Comparison of ENCODE assay signal across 19 cellular contexts in the genomic region with DNA sequence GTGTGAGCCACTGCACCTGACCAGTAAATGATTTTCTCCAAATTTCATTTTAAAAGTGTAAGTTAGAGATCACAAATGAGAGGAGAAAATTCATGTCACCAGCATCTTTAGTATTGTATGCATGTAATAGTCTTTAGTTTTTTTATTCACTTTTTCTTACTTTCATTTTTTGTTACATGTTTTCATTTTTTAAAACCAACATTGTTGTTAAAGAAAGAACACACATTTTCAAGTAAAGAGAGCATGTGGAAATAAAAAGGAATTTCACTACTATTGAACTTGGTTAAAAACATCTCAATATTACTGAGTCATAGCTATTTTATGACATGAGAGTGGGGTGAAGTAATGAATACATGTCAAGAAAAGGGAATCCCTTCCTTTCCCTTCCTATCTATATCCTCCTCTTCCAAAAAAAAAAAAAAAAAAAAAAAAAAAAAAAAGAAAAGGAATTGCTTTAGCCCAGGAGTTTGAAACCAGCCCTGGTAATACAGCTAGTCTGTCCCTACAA.
"Had no signal": no experiment of that assay in that cellular context is flagged by ENCODE, and none has a peak within 500 bp of the region (broad histone marks: within the 10 kb centered on the region; RNA-seq: fewer than 3 reads in every experiment).

No MANE protein-coding gene starts in this region.

- H3K36me3 ChIP-seq: breast epithelium, sigmoid colon, suprapubic skin, upper lobe of right lung had no signal

- H3K4me3 ChIP-seq: breast epithelium, psoas muscle, sigmoid colon, suprapubic skin, upper lobe of right lung had no signal

- H3K27ac Mint-ChIP-seq: activated CD4-positive, alpha-beta memory T cell treated with anti-CD3 and anti-CD28 coated beads for 36 hours; nephron progenitor cell had no signal

- H3K9me3 Mint-ChIP-seq: activated CD4-positive, alpha-beta memory T cell treated with anti-CD3 and anti-CD28 coated beads for 36 hours; activated naive CD4-positive, alpha-beta T cell treated with anti-CD3 and anti-CD28 coated beads, Interleukin-2, amount 50 U/mL, for 72 hours; activated T-cell treated with anti-CD3 and anti-CD28 coated beads, Interleukin-2, amount 50 U/mL, for 4 hours; nephron progenitor cell had no signal

- H3K27ac ChIP-seq: breast epithelium, psoas muscle, sigmoid colon, suprapubic skin, upper lobe of right lung, VCaP had no signal

- DNase-seq: activated CD4-positive, alpha-beta memory T cell treated with anti-CD3 and anti-CD28 coated beads for 36 hours; activated effector memory CD4-positive, alpha-beta T cell treated with anti-CD3 and anti-CD28 coated beads, Interleukin-2, amount 50 U/mL, for 16 hours; activated T-cell treated with anti-CD3 and anti-CD28 coated beads, Interleukin-2, amount 50 U/mL, for 4 hours; anterior cingulate cortex; glutamatergic neuron; mammary epithelial cell; nephron progenitor cell; psoas muscle; sigmoid colon; stimulated activated CD4-positive, alpha-beta T cell treated with anti-CD3 and anti-CD28 coated beads, Interleukin-12 subunit alpha, Interleukin-12 subunit beta, amount 100 ng/mL, for 4 hours; stimulated activated CD4-positive, alpha-beta T cell treated with anti-CD3 and anti-CD28 coated beads, Interleukin-2, amount 100 ng/mL, for 48 hours; stimulated activated naive CD4-positive, alpha-beta T cell treated with Interleukin-2 at 50 U/mL for 16 hours; SW 1271; T1000; upper lobe of right lung had no signal

- H3K27me3 ChIP-seq: sigmoid colon, suprapubic skin, upper lobe of right lung had no signal

- H3K4me1 ChIP-seq: breast epithelium, psoas muscle, suprapubic skin, upper lobe of right lung had no signal

- H3K4me3 Mint-ChIP-seq: activated CD4-positive, alpha-beta memory T cell treated with anti-CD3 and anti-CD28 coated beads for 36 hours; activated T-cell treated with anti-CD3 and anti-CD28 coated beads, Interleukin-2, amount 50 U/mL, for 4 hours; nephron progenitor cell had no signal

- H3K36me3 Mint-ChIP-seq: activated CD4-positive, alpha-beta memory T cell treated with anti-CD3 and anti-CD28 coated beads for 36 hours; activated naive CD4-positive, alpha-beta T cell treated with anti-CD3 and anti-CD28 coated beads, Interleukin-2, amount 50 U/mL, for 72 hours had no signal

- H3K9me3 ChIP-seq: breast epithelium, psoas muscle, sigmoid colon, suprapubic skin, upper lobe of right lung had no signal
